ENCODE assay signal across 8 cellular contexts in the genomic region with DNA sequence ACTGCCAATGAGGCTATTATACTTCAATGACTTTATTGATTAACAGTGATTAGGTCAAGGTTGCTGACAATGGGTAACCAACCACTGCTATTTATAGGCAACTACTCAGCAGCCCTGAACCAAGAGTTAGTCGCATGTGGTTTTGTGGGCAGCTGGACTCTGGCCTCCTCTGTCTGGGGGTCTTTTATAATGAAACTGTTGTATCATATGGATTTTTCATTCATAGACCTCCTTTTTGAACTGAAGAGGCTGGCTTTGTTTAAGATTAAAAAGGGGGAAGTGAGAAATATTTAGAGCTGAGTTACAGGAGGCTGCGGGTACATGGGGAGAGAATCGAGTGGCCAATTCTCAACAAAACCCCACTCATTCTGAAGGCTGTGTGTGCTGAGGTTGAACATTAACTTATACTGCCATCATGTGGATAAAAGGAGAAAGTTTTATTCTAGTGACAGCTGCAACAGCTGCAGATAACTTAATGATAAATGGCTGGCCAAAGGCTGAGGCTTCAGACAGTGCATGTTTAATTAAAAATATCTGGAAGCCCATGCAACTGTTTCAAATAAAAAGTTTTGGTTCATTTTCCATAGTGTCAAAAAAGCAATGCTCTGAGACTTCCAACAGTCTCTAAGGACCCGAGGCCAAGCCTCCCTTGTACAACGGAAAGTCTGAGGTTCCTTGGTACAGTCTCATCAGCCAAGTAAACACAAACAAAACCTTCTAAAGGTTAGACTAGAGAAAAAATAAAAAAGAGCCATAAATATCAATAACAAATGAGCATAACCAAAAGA.
A peak's percentile ranks its signal among the peaks of the same experiment; 100 is the strongest.
DNase-seq lines count a peak whose midpoint lies in the region; ATAC-seq and TF ChIP-seq lines count a peak whose summit lies in the region.

No MANE protein-coding gene starts in this region.

- no peak overlapping the region for H3K27ac ChIP-seq in GM23338 (ENCODE audit: low read depth)

- no peaks in the 10 kb centered on the region for H3K36me3 Mint-ChIP-seq in GM23338 (ENCODE audit: low read depth)

- no peaks in the 10 kb centered on the region for H3K36me3 ChIP-seq in GM23338 (ENCODE audit: insufficient read depth)

- no peaks in the 10 kb centered on the region for H3K79me2 ChIP-seq in GM23338 (replicated peaks; ENCODE audit: insufficient read depth)

- H3F3A ChIP-seq in GM23338 (replicated peaks; ENCODE audit: low read depth): no peaks in the 10 kb centered on the region

- H3K27me3 Mint-ChIP-seq in GM23338 (ENCODE audit: insufficient read depth, low read depth, poor library complexity): no peaks in the 10 kb centered on the region

- H3K4me3 Mint-ChIP-seq in GM23338: no peak overlapping the region

- DNase-seq in SIG-M5 treated with dmso at 0.1 percent for 504 hours (lab: John Stamatoyannopoulos, UW; ENCODE audit: unreplicated experiment) (peak; percentile 30), SIG-M5 (lab: John Stamatoyannopoulos, UW) (no peak), GM23338 (ENCODE audit: low spot score) (peak; percentile 64), inferior parietal cortex (ENCODE audit: extremely low spot score) (peak; percentile 27), UCSD-AML1 (lab: John Stamatoyannopoulos, UW; ENCODE audit: unreplicated experiment) (no peak)
- DNase-seq in effector CD8-positive, alpha-beta T cell (lab: John Stamatoyannopoulos, UW): no peak

- H3K27me3 ChIP-seq in GM23338 (ENCODE audit: insufficient read depth): no peaks in the 10 kb centered on the region

- no peak overlapping the region; the same call in 1 of the 2 replicates for H3K27ac Mint-ChIP-seq in GM23338

- TF ChIP-seq EP300 in Ishikawa (IDR thresholded peaks at IDR 0.05; ENCODE audit: borderline replicate concordance): no peak

- no peak overlapping the region for H3K4me2 ChIP-seq in GM23338

- H3K4me3 ChIP-seq in GM23338: no peak overlapping the region

- H3K4me1 Mint-ChIP-seq in GM23338: no peaks in the 10 kb centered on the region; the same call in 2 of the 3 replicates

- peak; percentile 89 for ATAC-seq in GM23338
- ATAC-seq in SK-N-SH treated with all-trans-retinoic acid at 6 μM for 48 hours: peak; percentile 94

- peak; percentile 64 to 71 for TF ChIP-seq CTCF in GM23338 (conservative IDR thresholded peaks at IDR 0.05; ENCODE audit: low read depth in 2 of 2)

- H3K9me3 Mint-ChIP-seq in GM23338: no peaks in the 10 kb centered on the region; the same call in 2 of the 3 replicates

- no peak overlapping the region for H2AFZ ChIP-seq in GM23338

- no peaks in the 10 kb centered on the region for H3K4me1 ChIP-seq in GM23338 (ENCODE audit: insufficient read depth)

- no peaks in the 10 kb centered on the region for H4K20me1 ChIP-seq in GM23338 (replicated peaks; ENCODE audit: insufficient read depth)

- H3K9me2 ChIP-seq in GM23338 (ENCODE audit: insufficient read depth): no peaks in the 10 kb centered on the region

- TF ChIP-seq RAD21 in Ishikawa (IDR thresholded peaks at IDR 0.05; ENCODE audit: low read depth): peak; percentile 75

TF ChIP-seq in GM23338, 12 proteins besides CTCF, POLR2A, EP300 and RAD21 (continues in another document):
- TF ChIP-seq ETS1 (IDR thresholded peaks at IDR 0.05) (no peak), STAT1 (IDR thresholded peaks at IDR 0.05; ENCODE audit: unreplicated experiment) (no peak), ZNF114 (CRISPR knock-in tag; IDR thresholded peaks at IDR 0.05) (no peak), CREB1 (CRISPR knock-in tag; IDR thresholded peaks at IDR 0.05; ENCODE audit: low read depth) (no peak), JUNB (IDR thresholded peaks at IDR 0.05; ENCODE audit: unreplicated experiment) (no peak), POLR2AphosphoS5 (IDR thresholded peaks at IDR 0.05; ENCODE audit: low read depth) (no peak)

TF ChIP-seq in Ishikawa, 13 proteins besides CTCF, POLR2A, EP300 and RAD21:
- TF ChIP-seq ZBTB7A (IDR thresholded peaks at IDR 0.05; ENCODE audit: low read depth) (no peak), MAX (IDR thresholded peaks at IDR 0.05) (no peak), TEAD4 (IDR thresholded peaks at IDR 0.05) (no peak), NFIC (IDR thresholded peaks at IDR 0.05) (no peak), CEBPB (IDR thresholded peaks at IDR 0.05) (no peak), EGR1 (IDR thresholded peaks at IDR 0.05) (no peak), TAF1 (IDR thresholded peaks at IDR 0.05; ENCODE audit: low read depth) (no peak), REST (IDR thresholded peaks at IDR 0.05; ENCODE audit: low read depth) (no peak)
- TF ChIP-seq, protein P1, sequence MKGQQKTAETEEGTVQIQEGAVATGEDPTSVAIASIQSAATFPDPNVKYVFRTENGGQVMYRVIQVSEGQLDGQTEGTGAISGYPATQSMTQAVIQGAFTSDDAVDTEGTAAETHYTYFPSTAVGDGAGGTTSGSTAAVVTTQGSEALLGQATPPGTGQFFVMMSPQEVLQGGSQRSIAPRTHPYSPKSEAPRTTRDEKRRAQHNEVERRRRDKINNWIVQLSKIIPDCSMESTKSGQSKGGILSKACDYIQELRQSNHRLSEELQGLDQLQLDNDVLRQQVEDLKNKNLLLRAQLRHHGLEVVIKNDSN (IDR thresholded peaks at IDR 0.05): no peak

TF ChIP-seq in SK-N-SH treated with all-trans-retinoic acid at 6 μM for 48 hours, 23 proteins besides CTCF, POLR2A, EP300 and RAD21 (continues in another document):
- TF ChIP-seq TOX (CRISPR knock-in tag; IDR thresholded peaks at IDR 0.05; ENCODE audit: borderline replicate concordance): no peak
- TF ChIP-seq BACH2 (CRISPR knock-in tag; IDR thresholded peaks at IDR 0.05; ENCODE audit: borderline replicate concordance): no peak
- TF ChIP-seq RARB (CRISPR knock-in tag; IDR thresholded peaks at IDR 0.05): no peak
- TF ChIP-seq GLIS3 (CRISPR knock-in tag; IDR thresholded peaks at IDR 0.05): no peak
- no peak for TF ChIP-seq OSR1 (CRISPR knock-in tag; IDR thresholded peaks at IDR 0.05)
- TF ChIP-seq ZC3H10 (CRISPR knock-in tag; IDR thresholded peaks at IDR 0.05): no peak
- TF ChIP-seq ISL1 (CRISPR knock-in tag; IDR thresholded peaks at IDR 0.05): no peak
- TF ChIP-seq, protein P2, sequence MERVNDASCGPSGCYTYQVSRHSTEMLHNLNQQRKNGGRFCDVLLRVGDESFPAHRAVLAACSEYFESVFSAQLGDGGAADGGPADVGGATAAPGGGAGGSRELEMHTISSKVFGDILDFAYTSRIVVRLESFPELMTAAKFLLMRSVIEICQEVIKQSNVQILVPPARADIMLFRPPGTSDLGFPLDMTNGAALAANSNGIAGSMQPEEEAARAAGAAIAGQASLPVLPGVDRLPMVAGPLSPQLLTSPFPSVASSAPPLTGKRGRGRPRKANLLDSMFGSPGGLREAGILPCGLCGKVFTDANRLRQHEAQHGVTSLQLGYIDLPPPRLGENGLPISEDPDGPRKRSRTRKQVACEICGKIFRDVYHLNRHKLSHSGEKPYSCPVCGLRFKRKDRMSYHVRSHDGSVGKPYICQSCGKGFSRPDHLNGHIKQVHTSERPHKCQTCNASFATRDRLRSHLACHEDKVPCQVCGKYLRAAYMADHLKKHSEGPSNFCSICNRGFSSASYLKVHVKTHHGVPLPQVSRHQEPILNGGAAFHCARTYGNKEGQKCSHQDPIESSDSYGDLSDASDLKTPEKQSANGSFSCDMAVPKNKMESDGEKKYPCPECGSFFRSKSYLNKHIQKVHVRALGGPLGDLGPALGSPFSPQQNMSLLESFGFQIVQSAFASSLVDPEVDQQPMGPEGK (CRISPR knock-in tag; IDR thresholded peaks at IDR 0.05; ENCODE audit: borderline replicate concordance): no peak
- TF ChIP-seq POU6F1 (CRISPR knock-in tag; IDR thresholded peaks at IDR 0.05; ENCODE audit: borderline replicate concordance, low read depth): no peak
- TF ChIP-seq TSHZ2 (CRISPR knock-in tag; IDR thresholded peaks at IDR 0.05): no peak

Comparison
In these comparisons a context has a peak if more than half of its experiments do, and no peak if none do; other contexts are left out.
1. DNase-seq: peak in SIG-M5 treated with dmso at 0.1 percent for 504 hours (single experiment), GM23338 (single experiment) and inferior parietal cortex (single experiment); none in SIG-M5 (single experiment), effector CD8-positive, alpha-beta T cell (single experiment) and UCSD-AML1 (single experiment).